In the genomic region with DNA sequence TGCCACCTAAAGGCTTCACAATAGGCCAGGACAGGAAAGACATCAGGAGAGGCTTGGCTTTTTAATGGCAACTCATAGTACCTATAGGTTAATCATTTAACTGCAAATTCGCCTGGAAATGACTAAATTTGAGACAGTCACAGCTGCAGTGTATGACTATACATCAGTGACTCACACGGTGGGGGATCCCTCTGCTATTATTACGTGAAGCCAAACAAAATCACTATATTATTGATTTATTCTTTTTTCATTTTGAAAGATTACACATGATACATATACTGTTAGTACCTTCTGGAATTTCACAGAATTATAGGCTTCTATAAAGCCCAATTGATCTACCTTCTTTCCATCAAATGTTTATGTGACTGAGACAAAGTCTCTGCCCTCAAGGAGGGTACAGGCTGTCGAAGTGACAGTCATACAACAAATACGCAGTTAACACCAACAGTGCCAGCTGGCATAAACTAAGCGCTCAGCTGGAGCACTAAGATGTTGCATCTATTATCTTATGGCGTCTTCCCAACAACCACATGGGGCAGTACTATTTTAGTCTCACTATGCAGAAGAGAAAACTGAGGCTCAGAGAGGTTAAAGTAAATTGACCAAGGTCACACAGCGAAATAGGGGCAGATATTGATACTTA, we compare ENCODE assay signal across 8 cellular contexts.
DNase-seq lines count a peak whose midpoint lies in the region; ATAC-seq lines count a peak whose summit lies in the region.

No MANE protein-coding gene starts in this region.

- H3K9me3 Mint-ChIP-seq in activated naive CD4-positive, alpha-beta T cell treated with anti-CD3 and anti-CD28 coated beads for 36 hours = no peaks in the 10 kb centered on the region
- H3K9me3 Mint-ChIP-seq in activated T-helper 17 cell treated with anti-CD3 and anti-CD28 coated beads, Interleukin-2, amount 50 U/mL, for 72 hours = no peaks in the 10 kb centered on the region

- CTCF ChIA-PET in activated naive CD4-positive, alpha-beta T cell treated with anti-CD3 and anti-CD28 coated beads for 36 hours (lab: Charles Lee) = no interaction called here

- no peak overlapping the region for H3K4me3 Mint-ChIP-seq in activated naive CD4-positive, alpha-beta T cell treated with anti-CD3 and anti-CD28 coated beads for 36 hours
- H3K4me3 Mint-ChIP-seq in activated T-helper 17 cell treated with anti-CD3 and anti-CD28 coated beads, Interleukin-2, amount 50 U/mL, for 72 hours = peak overlapping the region; percentile 79

- H3K4me1 Mint-ChIP-seq in activated naive CD4-positive, alpha-beta T cell treated with anti-CD3 and anti-CD28 coated beads for 36 hours (ENCODE audit: low read depth) = peaks cover 57% of the 10 kb centered on the region
- H3K4me1 Mint-ChIP-seq in activated T-helper 17 cell treated with anti-CD3 and anti-CD28 coated beads, Interleukin-2, amount 50 U/mL, for 72 hours = peaks cover 25% of the 10 kb centered on the region

- intact Hi-C loops in activated naive CD4-positive, alpha-beta T cell treated with anti-CD3 and anti-CD28 coated beads for 36 hours (cut with micrococcal nuclease) = loop anchor here (1.0 to 5.0 kb wide), 5 partner anchors 8 to 1568 kb away; no protein-coding TSS in a partner anchor

- ATAC-seq in HG03066 (IDR thresholded peaks at IDR 0.05; ENCODE audit: low read depth, unreplicated experiment) (peak; percentile 85), left lobe of liver (no peak)
- peak; percentile 73 for ATAC-seq in activated T-helper 17 cell treated with anti-CD3 and anti-CD28 coated beads, Interleukin-2, amount 50 U/mL, for 72 hours (replicated peaks)

- H3K27ac Mint-ChIP-seq in activated naive CD4-positive, alpha-beta T cell treated with anti-CD3 and anti-CD28 coated beads for 36 hours = peak overlapping the region; percentile 92
- peak overlapping the region; percentile 96 for H3K27ac Mint-ChIP-seq in activated T-helper 17 cell treated with anti-CD3 and anti-CD28 coated beads, Interleukin-2, amount 50 U/mL, for 72 hours

- H3K36me3 Mint-ChIP-seq in activated naive CD4-positive, alpha-beta T cell treated with anti-CD3 and anti-CD28 coated beads for 36 hours (ENCODE audit: low read depth) = no peaks in the 10 kb centered on the region
- peaks cover 5% of the 10 kb centered on the region for H3K36me3 Mint-ChIP-seq in activated T-helper 17 cell treated with anti-CD3 and anti-CD28 coated beads, Interleukin-2, amount 50 U/mL, for 72 hours (ENCODE audit: low read depth)

- H3K27me3 Mint-ChIP-seq in activated naive CD4-positive, alpha-beta T cell treated with anti-CD3 and anti-CD28 coated beads for 36 hours (ENCODE audit: low read depth) = no peaks in the 10 kb centered on the region
- H3K27me3 Mint-ChIP-seq in activated T-helper 17 cell treated with anti-CD3 and anti-CD28 coated beads, Interleukin-2, amount 50 U/mL, for 72 hours = no peaks in the 10 kb centered on the region

- peak; percentile 84 for DNase-seq in activated naive CD4-positive, alpha-beta T cell treated with anti-CD3 and anti-CD28 coated beads for 36 hours
- no peak for DNase-seq in activated naive CD4-positive, alpha-beta T cell (lab: John Stamatoyannopoulos, UW)
- peak; percentile 60 to 61 for DNase-seq in stimulated activated CD4-positive, alpha-beta T cell treated with anti-CD3 and anti-CD28 coated beads, Interleukin-2, amount 100 ng/mL, for 24 hours
- no peak for DNase-seq in left lobe of liver (ENCODE audit: low spot score)
- no peak for DNase-seq in C1 segment of cervical spinal cord (lab: John Stamatoyannopoulos, UW)
- DNase-seq in NCI-H1048 (lab: John Stamatoyannopoulos, UW) = no peak

Comparison
In these comparisons a context has a peak if more than half of its experiments do, and no peak if none do; other contexts are left out.
1. DNase-seq: peak in activated naive CD4-positive, alpha-beta T cell treated with anti-CD3 and anti-CD28 coated beads for 36 hours (single experiment) and stimulated activated CD4-positive, alpha-beta T cell treated with anti-CD3 and anti-CD28 coated beads, Interleukin-2, amount 100 ng/mL, for 24 hours (2 of 2); none in activated naive CD4-positive, alpha-beta T cell (0 of 4), left lobe of liver (single experiment), C1 segment of cervical spinal cord (0 of 14) and NCI-H1048 (single experiment).